8 cellular contexts compared by ENCODE assay signal in the genomic region with DNA sequence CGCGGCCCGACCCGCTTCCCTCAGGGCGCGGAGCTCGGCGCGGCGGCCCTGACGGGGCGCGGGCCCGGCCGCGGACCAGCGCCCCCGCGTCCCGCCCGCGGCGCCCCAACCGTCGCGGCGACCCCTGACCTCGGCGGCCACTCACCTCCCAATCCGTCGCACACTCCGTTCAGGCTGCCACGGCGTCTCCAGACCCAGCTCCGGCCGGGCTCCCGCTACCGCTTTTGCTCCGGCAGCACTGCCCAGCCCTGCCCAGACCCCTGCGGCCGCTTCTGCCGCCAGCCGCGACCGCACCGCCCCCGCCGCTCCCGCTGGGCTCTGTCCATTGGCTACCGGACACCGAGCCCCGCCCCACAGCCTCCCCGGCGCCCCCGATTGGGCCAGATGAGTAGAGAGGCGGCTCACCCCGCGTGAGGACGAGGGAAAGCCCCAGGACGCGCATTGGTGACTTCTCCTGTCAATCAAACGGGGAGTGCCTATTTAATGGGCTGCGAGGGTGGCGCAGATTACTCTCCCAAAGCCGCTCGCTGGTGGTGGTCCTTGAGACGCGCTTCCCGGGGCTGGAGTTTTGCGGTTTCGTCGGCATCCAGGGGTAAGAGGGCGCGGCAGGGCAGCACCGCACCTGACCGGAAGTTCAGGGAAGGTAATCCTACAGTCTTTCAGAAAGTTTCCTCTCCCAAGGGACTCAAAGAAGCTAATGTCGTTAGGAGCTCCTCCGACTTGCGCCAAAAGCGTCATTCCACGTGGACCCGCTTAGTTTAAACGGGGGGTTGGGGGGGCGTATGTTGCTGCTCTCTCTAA. TPM values are rescaled to one million over a fixed set of nuclear protein-coding genes. Genes with fewer than 3 reads are reported as not detected.
DNase-seq lines count a peak whose midpoint lies in the region; ATAC-seq, FAIRE-seq and TF ChIP-seq lines count a peak whose summit lies in the region.

Gene PACSIN2, minus strand, starts transcription at position 274 of the 801 bp plus-strand sequence. CDS start 103,069 bp downstream, outside the sequence.

- peak within 1 kb of the TSS; percentile 92 for H3K4me2 ChIP-seq in HepG2 (ENCODE audit: low read depth, low read length)

- in situ Hi-C loops in HepG2 (cut with HindIII; ENCODE audit: extremely low pct_ligation_motif_present, low pct_unique_long_range_greater_than_20kb): no loop called here

- peak; percentile 99 for ATAC-seq in CD4-positive, CD25-positive, alpha-beta regulatory T cell (ENCODE audit: low read depth in 2 of 2)
- peak; percentile 97 for ATAC-seq in GM19397 (IDR thresholded peaks at IDR 0.05; ENCODE audit: unreplicated experiment)
- peak; percentile 85 for ATAC-seq in HG03565 (IDR thresholded peaks at IDR 0.05; ENCODE audit: unreplicated experiment)
- peak; percentile 92 for ATAC-seq in HepG2

- TF ChIP-seq RAD21 in HepG2 (CRISPR knock-in tag; IDR thresholded peaks at IDR 0.05): no peak

- TF ChIP-seq CTCF in HepG2 (CRISPR knock-in tag; IDR thresholded peaks at IDR 0.05): no peak; the same call in none of the 2 replicates

- WGBS in HepG2 (ENCODE audit: low lambda C conversion rate): 0% methylated on average over 19 of the region's 84 CpGs

- no peak for TF ChIP-seq EP300 in HepG2 (IDR thresholded peaks at IDR 0.05; ENCODE audit: low read depth in 2 of 2, low read length in 2 of 2)
- TF ChIP-seq EP300 in HepG2 (CRISPR knock-in tag; IDR thresholded peaks at IDR 0.05; ENCODE audit: borderline replicate concordance): 0 out of 2 replicates have a peak, but pooled peaks have one; percentile 49

- POLR2A ChIA-PET in HepG2 (lab: Yijun Ruan, JAX): interaction anchor here (0.6 to 8.7 kb wide), 27 partner anchors 10 to 407 kb away, joined by 3 to 185 read pairs (median 5); partner anchors contain the start of gene ARFGAP3

- H3K9me3 ChIP-seq in CD4-positive, CD25-positive, alpha-beta regulatory T cell (ENCODE audit: control insufficient read depth in 2 of 2, low read length in 2 of 2): no peaks in the 10 kb centered on the region
- H3K9me3 ChIP-seq in HepG2 (ENCODE audit: low read length): no peaks in the 10 kb centered on the region

- peak; percentile 43 for FAIRE-seq in HepG2 (lab: Jason Lieb, UNC)

- DNase-seq in CD4-positive, CD25-positive, alpha-beta regulatory T cell: peak; percentile 98
- DNase-seq in NCI-H748 treated with DMSO at 0.1 percent for 48 hours (lab: John Stamatoyannopoulos, UW) (peak; percentile 95), HepG2 (ENCODE audit: low spot score) (peak; percentile 95)
- DNase-seq in activated CD4-positive, alpha-beta T cell treated with anti-CD3 and anti-CD28 coated beads, Interleukin-2, amount 50 U/mL, for 24 hours (ENCODE audit: low read depth in 1 of 2, low spot score in 1 of 2): peak; percentile 98 to 99
- peak; percentile 98 for DNase-seq in stimulated activated CD4-positive, alpha-beta T cell treated with anti-CD3 and anti-CD28 coated beads, Interleukin-2, amount 100 ng/mL, for 48 hours

- peaks cover 12 to 59% (median 41%) of the 10 kb centered on the region in 4 donors for H3K4me1 Mint-ChIP-seq in CD4-positive, CD25-positive, alpha-beta regulatory T cell
- H3K4me1 Mint-ChIP-seq in dendritic cell treated with granulocyte-macrophage colony-stimulating factor and Interleukin-4, amounts not matched to agents 40 ng/mL and 50 ng/mL, for 4 days (ENCODE audit: low read depth): peaks cover 41% of the 10 kb centered on the region

- peaks cover 6% of the 10 kb centered on the region for H3K36me3 Mint-ChIP-seq in CD4-positive, CD25-positive, alpha-beta regulatory T cell
- H3K36me3 Mint-ChIP-seq in dendritic cell treated with granulocyte-macrophage colony-stimulating factor and Interleukin-4, amounts not matched to agents 40 ng/mL and 50 ng/mL, for 4 days (ENCODE audit: low read depth): peaks cover 14% of the 10 kb centered on the region

- peak within 1 kb of the TSS; percentile 95 to 98 (median 97) for H3K27ac Mint-ChIP-seq in CD4-positive, CD25-positive, alpha-beta regulatory T cell
- peak within 1 kb of the TSS; percentile 93 for H3K27ac Mint-ChIP-seq in dendritic cell treated with granulocyte-macrophage colony-stimulating factor and Interleukin-4, amounts not matched to agents 40 ng/mL and 50 ng/mL, for 4 days

- peak within 1 kb of the TSS; percentile 93 to 98 (median 98) for H3K4me3 Mint-ChIP-seq in CD4-positive, CD25-positive, alpha-beta regulatory T cell
- H3K4me3 Mint-ChIP-seq in dendritic cell treated with granulocyte-macrophage colony-stimulating factor and Interleukin-4, amounts not matched to agents 40 ng/mL and 50 ng/mL, for 4 days: peak within 1 kb of the TSS; percentile 93

- peak within 1 kb of the TSS; percentile 81 for H3K9ac ChIP-seq in HepG2 (ENCODE audit: insufficient read depth, low read depth, low read length)

- no peak within 1 kb of the TSS for H2AFZ ChIP-seq in HepG2 (ENCODE audit: low read length)

- H4K20me1 ChIP-seq in HepG2 (ENCODE audit: insufficient read depth, low read length): peaks cover 23% of the 10 kb centered on the region

- CTCF ChIA-PET in HepG2 (lab: Yijun Ruan, JAX; ENCODE audit: low intra/inter-chr PET ratio, low total read pairs): no interaction called here

- no TSS peak for BruUV-seq in HepG2 (replicated peaks; lab: Mats Ljungman, UMichigan)

- H3K36me3 ChIP-seq in CD4-positive, CD25-positive, alpha-beta regulatory T cell (ENCODE audit: control insufficient read depth, insufficient read depth, low read length): no peaks in the 10 kb centered on the region
- no peaks in the 10 kb centered on the region for H3K36me3 ChIP-seq in HepG2 (replicated peaks in 1 of 2; ENCODE audit: control insufficient read depth in 1 of 2, insufficient read depth in 2 of 2, low read length in 2 of 2)

- peaks cover 25% of the 10 kb centered on the region for H3K4me1 ChIP-seq in CD4-positive, CD25-positive, alpha-beta regulatory T cell (ENCODE audit: control insufficient read depth, insufficient read depth, low read length, poor library complexity, severe bottlenecking)
- peaks cover 80% of the 10 kb centered on the region for H3K4me1 ChIP-seq in HepG2 (ENCODE audit: insufficient read depth, low read length)

- intact Hi-C loops in dendritic cell treated with granulocyte-macrophage colony-stimulating factor and Interleukin-4, amounts not matched to agents 40 ng/mL and 50 ng/mL, for 4 days (cut with micrococcal nuclease): loop anchor here (1.0 to 2.0 kb wide), 2 partner anchors 14 to 20 kb away; no protein-coding TSS in a partner anchor
- intact Hi-C loops in HepG2 (cut with micrococcal nuclease; ENCODE audit: unreplicated experiment): no loop called here

- H3K27me3 Mint-ChIP-seq in CD4-positive, CD25-positive, alpha-beta regulatory T cell: no peaks in the 10 kb centered on the region
- H3K27me3 Mint-ChIP-seq in dendritic cell treated with granulocyte-macrophage colony-stimulating factor and Interleukin-4, amounts not matched to agents 40 ng/mL and 50 ng/mL, for 4 days: peaks cover 3% of the 10 kb centered on the region

- no peaks in the 10 kb centered on the region for H3K27me3 ChIP-seq in CD4-positive, CD25-positive, alpha-beta regulatory T cell (ENCODE audit: control insufficient read depth, insufficient read depth, low read length)
- no peaks in the 10 kb centered on the region; a peak in 1 of 5 replicates for H3K27me3 ChIP-seq in HepG2 (ENCODE audit: control insufficient read depth in 1 of 2, insufficient read depth in 2 of 2, low read length in 2 of 2)

- TF ChIP-seq POLR2A in HepG2 (IDR thresholded peaks at IDR 0.05; ENCODE audit: insufficient read depth in 1 of 2, low read depth in 2 of 2, low read length in 2 of 2): peak; percentile 99

- peaks cover 46% of the 10 kb centered on the region for H3K79me2 ChIP-seq in HepG2 (ENCODE audit: insufficient read depth, low read length)

- H3K9me3 Mint-ChIP-seq in CD4-positive, CD25-positive, alpha-beta regulatory T cell: no peaks in the 10 kb centered on the region
- H3K9me3 Mint-ChIP-seq in dendritic cell treated with granulocyte-macrophage colony-stimulating factor and Interleukin-4, amounts not matched to agents 40 ng/mL and 50 ng/mL, for 4 days: no peaks in the 10 kb centered on the region

- H3K27ac ChIP-seq in CD4-positive, CD25-positive, alpha-beta regulatory T cell (ENCODE audit: insufficient read depth, low read length, poor library complexity, severe bottlenecking): peak within 1 kb of the TSS; percentile 74
- H3K27ac ChIP-seq in HepG2 (ENCODE audit: extremely low read length, insufficient read depth, low read length): peak within 1 kb of the TSS; percentile 66

- peak within 1 kb of the TSS; percentile 84 for H3K4me3 ChIP-seq in CD4-positive, CD25-positive, alpha-beta regulatory T cell (ENCODE audit: low read depth, low read length)
- peak within 1 kb of the TSS; percentile 90 to 92 (median 91) for H3K4me3 ChIP-seq in HepG2 (replicated peaks in 1 of 3; ENCODE audit: insufficient read depth in 1 of 3, low read depth in 2 of 3, low read length in 3 of 3)

TF ChIP-seq in HepG2, 621 proteins besides CTCF, POLR2A, EP300 and RAD21 (continues in another document):
- TF ChIP-seq ZNF331 (CRISPR knock-in tag; IDR thresholded peaks at IDR 0.05): peak; percentile 72
- TF ChIP-seq ZNF530 (CRISPR knock-in tag; IDR thresholded peaks at IDR 0.05; ENCODE audit: low read depth): no peak

RNA-seq across cellular contexts. Expression of gene PACSIN2, which starts in this region (rescaled TPM):
- 60.8 TPM for total RNA-seq in CD4-positive, CD25-positive, alpha-beta regulatory T cell
- polyA plus RNA-seq in CD4-positive, CD25-positive, alpha-beta regulatory T cell: 10 to 100 TPM; 27.5 to 38.1 (median 34.7) TPM
- 54.1 and 65.1 TPM in 2 replicates for total RNA-seq in HepG2 (2016; rRNA removed; fragmentation: Illumina TruSeq; extraction: Trizol)
- 5.4 and 5.7 TPM in 2 replicates for total RNA-seq in HepG2 (2016; cell fraction: cytosol; rRNA removed; fragmentation: Illumina TruSeq; extraction: Trizol; ENCODE audit: low read depth)
- 53.7 and 62.1 TPM in 2 replicates for total RNA-seq in HepG2 (2016; cell fraction: insoluble cytoplasmic fraction; rRNA removed; fragmentation: Illumina TruSeq; extraction: Trizol)
- 15.4 and 16.7 TPM in 2 replicates for total RNA-seq in HepG2 (2016; cell fraction: membrane; rRNA removed; fragmentation: Illumina TruSeq; extraction: Trizol)
- 35.2 and 37.4 TPM in 2 replicates for total RNA-seq in HepG2 (2016; cell fraction: nucleus; rRNA removed; fragmentation: Illumina TruSeq; extraction: Trizol)
- polyA plus RNA-seq in HepG2 (2011; rRNA removed): 64.1 and 68.8 TPM in 2 replicates
- polyA plus RNA-seq in HepG2 (2011; cell fraction: cytosol; rRNA removed): 70.2 and 76.7 TPM in 2 replicates
- 42.1 and 45.1 TPM in 2 replicates for polyA plus RNA-seq in HepG2 (2011; cell fraction: nucleus; rRNA removed)
- polyA plus RNA-seq in HepG2 (2012): 42.2 and 49.5 TPM in 2 replicates
- 3.1 and 3.5 TPM in 2 replicates for polyA plus RNA-seq in HepG2 (2016; cell fraction: cytosol; fragmentation: Illumina TruSeq; extraction: Trizol; ENCODE audit: low read depth)
- polyA plus RNA-seq in HepG2 (2016; cell fraction: insoluble cytoplasmic fraction; fragmentation: Illumina TruSeq; extraction: Trizol; ENCODE audit: low read depth): 60.9 and 68.0 TPM in 2 replicates
- polyA plus RNA-seq in HepG2 (2016; cell fraction: membrane; fragmentation: Illumina TruSeq; extraction: Trizol; ENCODE audit: low read depth): 8.6 and 9.2 TPM in 2 replicates
- 40.7 and 42.6 TPM in 2 replicates for polyA plus RNA-seq in HepG2 (2016; cell fraction: nucleus; fragmentation: Illumina TruSeq; extraction: Trizol; ENCODE audit: insufficient read depth, low read depth)
- 20.8 and 43.5 TPM in 2 replicates for polyA minus RNA-seq in HepG2 (2011; rRNA and poly(A)+ RNA removed; ENCODE audit: low replicate concordance)
- 26.2 and 26.4 TPM in 2 replicates for polyA minus RNA-seq in HepG2 (2011; cell fraction: cytosol; rRNA and poly(A)+ RNA removed)
- 29.3 and 33.6 TPM in 2 replicates for polyA minus RNA-seq in HepG2 (2011; cell fraction: nucleus; rRNA and poly(A)+ RNA removed)

Comparison
In these comparisons a context has a peak if more than half of its experiments do, and no peak if none do; other contexts are left out.
1. Peak in every context shown above with its lines: DNase-seq, ATAC-seq, H3K4me3 ChIP-seq and H3K27ac ChIP-seq.